1 cellular context compared by ENCODE assay signal in genomic region chr19:45217193-45217956, GRCh38.
TF ChIP-seq lines count a peak whose summit lies in the region.

No MANE protein-coding gene starts in this region.

TF ChIP-seq in GM23338, 12 proteins besides CTCF, POLR2A, EP300 and RAD21:
- no peak for TF ChIP-seq ZNF462 (CRISPR knock-in tag; IDR thresholded peaks at IDR 0.05)
- TF ChIP-seq EZH2 (IDR thresholded peaks at IDR 0.05; ENCODE audit: low read depth, unreplicated experiment): peak; percentile 87
- TF ChIP-seq STAT1 (IDR thresholded peaks at IDR 0.05; ENCODE audit: unreplicated experiment): no peak
- TF ChIP-seq POLR2AphosphoS5 (IDR thresholded peaks at IDR 0.05; ENCODE audit: low read depth): no peak
- TF ChIP-seq ZNF331 (CRISPR knock-in tag; IDR thresholded peaks at IDR 0.05; ENCODE audit: low read depth): no peak
- no peak for TF ChIP-seq ETS1 (IDR thresholded peaks at IDR 0.05)
